In the genomic region with DNA sequence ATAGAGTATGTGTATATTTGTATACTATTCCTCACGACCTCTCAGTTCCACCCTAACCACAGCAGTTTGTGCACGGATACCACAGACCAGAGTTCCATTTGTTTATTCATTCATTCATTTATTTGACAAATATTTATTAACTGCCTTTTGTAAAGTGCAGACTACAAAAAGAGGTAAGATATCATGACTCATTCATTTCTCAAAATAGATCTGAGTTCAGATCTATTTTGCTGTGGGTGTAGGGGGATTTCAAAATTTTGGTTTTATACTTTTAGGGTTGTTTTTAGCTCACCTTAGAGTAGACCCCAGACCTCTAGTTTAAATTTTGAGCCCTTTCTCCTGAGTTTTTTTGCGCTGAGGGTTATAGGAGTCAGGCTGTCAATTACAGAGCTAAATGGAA, we compare ENCODE assay signal across 21 cellular contexts. TPM values are rescaled to one million over a fixed set of nuclear protein-coding genes. Genes with fewer than 3 reads are reported as not detected.
DNase-seq lines count a peak whose midpoint lies in the region; ATAC-seq, FAIRE-seq and TF ChIP-seq lines count a peak whose summit lies in the region.
"Had no signal": no experiment of that assay in that cellular context is flagged by ENCODE, and none has a peak within 500 bp of the region (broad histone marks: within the 10 kb centered on the region; RNA-seq: fewer than 3 reads in every experiment).

No MANE protein-coding gene starts in this region.

- intact Hi-C loops in IMR-90 (cut with micrococcal nuclease) (no loop called here), GM12878 (cut with micrococcal nuclease; ENCODE audit: unreplicated experiment) (no loop called here), gastrocnemius medialis (cut with DNase I; ENCODE audit: low total_unique reads) (no loop called here), sigmoid colon (cut with DNase I) (no loop called here)
- intact Hi-C loops in CD4-positive, alpha-beta T cell (cut with DNase I, micrococcal nuclease) = no loop called here

- H3K4ac ChIP-seq in IMR-90 (ENCODE audit: low read depth, low read length) = no peak overlapping the region

- no peak overlapping the region for H4K8ac ChIP-seq in IMR-90 (ENCODE audit: low read depth in 2 of 2, low read length in 2 of 2)

- H2BK5ac ChIP-seq in IMR-90 (ENCODE audit: low read depth, low read length, poor library complexity, severe bottlenecking) = no peak overlapping the region

- H3K27me3 Mint-ChIP-seq in CD4-positive, alpha-beta T cell = no peaks in the 10 kb centered on the region
- H3K27me3 Mint-ChIP-seq: CD4-positive, CD25-positive, alpha-beta regulatory T cell had no signal

- no peak for TF ChIP-seq CTCF in A549 (IDR thresholded peaks at IDR 0.05)
- TF ChIP-seq CTCF in IMR-90 (conservative IDR thresholded peaks at IDR 0.05; ENCODE audit: low read depth, low read length) = no peak
- no peak for TF ChIP-seq CTCF in GM12878 (IDR thresholded peaks at IDR 0.05 in 2 of 3, conservative IDR thresholded peaks at IDR 0.05 in 1 of 3; ENCODE audit: control insufficient read depth in 2 of 3, extremely low read depth in 1 of 3, insufficient read depth in 1 of 3, low read depth in 3 of 3, low read length in 3 of 3)
- TF ChIP-seq CTCF in gastrocnemius medialis (IDR thresholded peaks at IDR 0.05 in 4 of 5, conservative IDR thresholded peaks at IDR 0.05 in 1 of 5) = no peak
- no peak for TF ChIP-seq CTCF in CD4-positive, alpha-beta T cell (IDR thresholded peaks at IDR 0.05)
- TF ChIP-seq CTCF in sigmoid colon (IDR thresholded peaks at IDR 0.05) = no peak

- H3K27me3 ChIP-seq in IMR-90 (ENCODE audit: control insufficient read depth, insufficient read depth, low read length) = no peaks in the 10 kb centered on the region
- H3K27me3 ChIP-seq in GM12878 (replicated peaks in 1 of 2; ENCODE audit: control insufficient read depth in 2 of 2, insufficient read depth in 2 of 2, low read length in 1 of 2) = no peaks in the 10 kb centered on the region
- no peaks in the 10 kb centered on the region for H3K27me3 ChIP-seq in gastrocnemius medialis
- H3K27me3 ChIP-seq in CD4-positive, alpha-beta T cell (ENCODE audit: control insufficient read depth, insufficient read depth, low read length) = no peaks in the 10 kb centered on the region
- H3K27me3 ChIP-seq in sigmoid colon = no peaks in the 10 kb centered on the region

- POLR2A ChIA-PET in A549 (lab: Yijun Ruan, JAX) (no interaction called here), IMR-90 (lab: Charles Lee; ENCODE audit: unreplicated experiment) (no interaction called here), GM12878 (lab: Charles Lee) (interaction anchor here (0.9 kb wide), 1 partner anchor 244 kb away, joined by 7 read pairs; no protein-coding TSS in a partner anchor)
- POLR2A ChIA-PET in CD4-positive, alpha-beta T cell (lab: Charles Lee) = no interaction called here

- FAIRE-seq in A549 (lab: Jason Lieb, UNC) (peak; percentile 7), GM12878 (lab: Jason Lieb, UNC) (no peak)
- FAIRE-seq: HepG2 had no signal

- dilution Hi-C loops in IMR-90 (cut with HindIII; ENCODE audit: low sequenced_read_pairs, unreplicated experiment) = no loop called here

- no peak for ATAC-seq in A549
- no peak for ATAC-seq in IMR-90 (ENCODE audit: low read depth)
- no peak for ATAC-seq in GM12878
- peak; percentile 38 to 41 for ATAC-seq in gastrocnemius medialis
- no peak for ATAC-seq in CD4-positive, alpha-beta T cell (ENCODE audit: poor library complexity)
- ATAC-seq: GM23338, HepG2, SK-N-SH treated with all-trans-retinoic acid at 6 μM for 48 hours had no signal

- H3K56ac ChIP-seq in IMR-90 (ENCODE audit: extremely low read depth, insufficient read depth, low read length) = no peak overlapping the region

- H2BK15ac ChIP-seq in IMR-90 (ENCODE audit: low read depth, low read length) = no peak overlapping the region

- no peak for TF ChIP-seq EP300 in A549 (IDR thresholded peaks at IDR 0.05)
- TF ChIP-seq EP300 in GM12878 (IDR thresholded peaks at IDR 0.05; ENCODE audit: borderline replicate concordance in 1 of 2, control insufficient read depth in 1 of 2, low read depth in 2 of 2, low read length in 2 of 2) = no peak
- TF ChIP-seq EP300 in sigmoid colon (IDR thresholded peaks at IDR 0.05) = no peak

- RAD21 ChIA-PET in GM12878 (lab: Charles Lee; ENCODE audit: unreplicated experiment) = no interaction called here

- H3K4me2 ChIP-seq in A549 (no peak overlapping the region), IMR-90 (ENCODE audit: low read depth, low read length) (0 out of 2 replicates have a peak overlapping the region, but pooled peaks have one; percentile 13), GM12878 (ENCODE audit: control insufficient read depth, insufficient read depth) (peak overlapping the region; percentile 20; the same call in 1 of the 2 replicates)
- H3K4me2 ChIP-seq: GM23338 had no signal

- H3K36me3 Mint-ChIP-seq in CD4-positive, alpha-beta T cell (ENCODE audit: low read depth) = peaks cover 44% of the 10 kb centered on the region

- H3K79me2 ChIP-seq in GM12878 (ENCODE audit: control insufficient read depth, insufficient read depth, low read length) = peaks cover 60% of the 10 kb centered on the region

- H2AFZ ChIP-seq in IMR-90 (replicated peaks; ENCODE audit: low read length, poor library complexity) (no peak overlapping the region), GM12878 (ENCODE audit: control insufficient read depth, low read depth, low read length) (no peak overlapping the region)
- H2AFZ ChIP-seq: GM23338 had no signal

- BruUV-seq in IMR-90 (replicated peaks; lab: Mats Ljungman, UMichigan) (no TSS peak), GM12878 (replicated peaks; lab: Mats Ljungman, UMichigan) (no TSS peak)

- TF ChIP-seq POLR2A in A549 (IDR thresholded peaks at IDR 0.05; ENCODE audit: low read length) (no peak), IMR-90 (IDR thresholded peaks at IDR 0.05; ENCODE audit: low read depth, low read length) (no peak), GM12878 (IDR thresholded peaks at IDR 0.05; ENCODE audit: low read depth, low read length) (no peak), gastrocnemius medialis (IDR thresholded peaks at IDR 0.05) (no peak), sigmoid colon (IDR thresholded peaks at IDR 0.05) (no peak)

- no peak overlapping the region for H2BK120ac ChIP-seq in IMR-90 (ENCODE audit: low read depth, low read length)

- H3K4me1 Mint-ChIP-seq in CD4-positive, alpha-beta T cell (ENCODE audit: low read depth) = peaks cover 64% of the 10 kb centered on the region

- H3K79me1 ChIP-seq in IMR-90 (ENCODE audit: low read depth in 1 of 2, low read length in 2 of 2) = peaks cover 15 to 80% of the 10 kb centered on the region in 2 experiments

- 58% methylated on average over 3 of the region's 3 CpGs for WGBS in A549 (ENCODE audit: missing lambda C conversion rate)
- WGBS in IMR-90 (ENCODE audit: extremely low coverage in 2 of 2, insufficient read length in 1 of 2), 2 experiments = no CpG with 5 or more reads among the region's 3 CpGs
- WGBS in GM12878 (ENCODE audit: insufficient coverage, insufficient replicate concordance, low lambda C conversion rate, missing lambda C conversion rate) = 72% methylated on average over 3 of the region's 3 CpGs
- 81 to 86% methylated on average over 3 of the region's 3 CpGs for WGBS in sigmoid colon, 2 donors

- CTCF ChIA-PET in A549 (lab: Yijun Ruan, JAX) (interaction anchor here (1.0 kb wide), 1 partner anchor 95 kb away, joined by 4 read pairs; no protein-coding TSS in a partner anchor), IMR-90 (lab: Yijun Ruan, JAX) (interaction anchor here (0.7 kb wide), 1 partner anchor 17 kb away, joined by 3 read pairs; no protein-coding TSS in a partner anchor), GM12878 (lab: Yijun Ruan, JAX) (interaction anchor here (0.6 kb wide), 1 partner anchor 53 kb away, joined by 3 read pairs; no protein-coding TSS in a partner anchor)
- CTCF ChIA-PET in CD4-positive, alpha-beta T cell (lab: Charles Lee) = interaction anchor here (1.1 to 1.5 kb wide), 2 partner anchors 15 to 37 kb away, joined by 3 to 4 read pairs; no protein-coding TSS in a partner anchor

- H3K9me1 ChIP-seq in IMR-90 (ENCODE audit: insufficient read depth, low read length) = peaks cover 29% of the 10 kb centered on the region

- no peak overlapping the region for H3K4me3 Mint-ChIP-seq in CD4-positive, alpha-beta T cell
- H3K4me3 Mint-ChIP-seq: GM23338 had no signal

- H3K9ac ChIP-seq in IMR-90 (ENCODE audit: low read depth, low read length) (no peak overlapping the region), GM12878 (ENCODE audit: control insufficient read depth, insufficient read depth, low read length) (no peak overlapping the region)

- H4K5ac ChIP-seq in IMR-90 (ENCODE audit: low read depth, low read length) = no peak overlapping the region

- H2AK9ac ChIP-seq in IMR-90 (replicated peaks; ENCODE audit: low read depth, low read length, poor library complexity) = no peak overlapping the region

- H3K4me1 ChIP-seq in A549 = peaks cover 54% of the 10 kb centered on the region
- peaks cover 17% of the 10 kb centered on the region for H3K4me1 ChIP-seq in IMR-90 (ENCODE audit: control insufficient read depth, insufficient read depth, low read length)
- H3K4me1 ChIP-seq in GM12878 (ENCODE audit: control insufficient read depth, insufficient read depth, low read length) = no peaks in the 10 kb centered on the region; the same call in 1 of the 2 replicates
- peaks cover 63 to 72% of the 10 kb centered on the region in 2 donors for H3K4me1 ChIP-seq in gastrocnemius medialis
- H3K4me1 ChIP-seq in sigmoid colon = peaks cover 0 to 61% (median 43%) of the 10 kb centered on the region in 4 donors

- no peak overlapping the region for H4K91ac ChIP-seq in IMR-90 (ENCODE audit: insufficient read depth, low read depth, low read length)

- in situ Hi-C loops in IMR-90 (cut with MboI; ENCODE audit: low sequenced_read_pairs) (no loop called here), GM12878 (cut with MboI) (no loop called here), gastrocnemius medialis (cut with MboI; ENCODE audit: low sequenced_read_pairs in 4 of 4) (no loop called here)

- H3K4me3 ChIP-seq in A549 (no peak overlapping the region), IMR-90 (ENCODE audit: insufficient read depth, low read depth, low read length) (no peak overlapping the region), GM12878 (no peak overlapping the region), gastrocnemius medialis (no peak overlapping the region), sigmoid colon (no peak overlapping the region)
- H3K4me3 ChIP-seq: GM23338, HAP-1 had no signal

- H3K27ac Mint-ChIP-seq in CD4-positive, alpha-beta T cell = no peak overlapping the region
- H3K27ac Mint-ChIP-seq: GM23338 had no signal

- no peak overlapping the region for H2BK20ac ChIP-seq in IMR-90 (ENCODE audit: low read depth, low read length)

- H3K23ac ChIP-seq in IMR-90 (ENCODE audit: low read depth, low read length) = no peak overlapping the region

- DNase-seq in A549 (ENCODE audit: low read depth in 1 of 2, low spot score in 1 of 2) = no peak
- DNase-seq in IMR-90 = peak; percentile 19
- no peak for DNase-seq in GM12878 (ENCODE audit: low read depth, low spot score)
- no peak for DNase-seq in gastrocnemius medialis
- no peak for DNase-seq in CD4-positive, alpha-beta T cell
- DNase-seq in amygdala (lab: John Stamatoyannopoulos, UW) = no peak
- no peak for DNase-seq in sigmoid colon
- DNase-seq: CD4-positive, CD25-positive, alpha-beta regulatory T cell; COR-L47; DMS79; KBM-7; NCI-H1092 treated with DMSO at 0.1 percent for 48 hours; NCI-H1436 treated with DMSO at 0.1 percent for 48 hours; NCI-H1930; NCI-H2227 treated with DMSO at 0.1 percent for 48 hours; NCI-H510A had no signal

- SMC1A ChIA-PET in GM12878 (lab: Charles Lee; ENCODE audit: uncharacterized antibody, unreplicated experiment) = interaction anchor here (0.8 to 2.7 kb wide), 9 partner anchors 8 to 281 kb away, joined by 3 to 11 read pairs (median 3); no protein-coding TSS in a partner anchor

- H4K20me1 ChIP-seq in IMR-90 (ENCODE audit: insufficient read depth, low read length) = peaks cover 72% of the 10 kb centered on the region
- no peaks in the 10 kb centered on the region for H4K20me1 ChIP-seq in GM12878 (ENCODE audit: control insufficient read depth, insufficient read depth)

- H3K36me3 ChIP-seq in IMR-90 (ENCODE audit: control insufficient read depth, insufficient read depth, low read length) (peaks cover 14% of the 10 kb centered on the region), GM12878 (ENCODE audit: control insufficient read depth in 2 of 2, insufficient read depth in 2 of 2, low read length in 1 of 2) (peaks cover 1 to 6% of the 10 kb centered on the region in 2 experiments; a peak in 3 of 4 replicates), gastrocnemius medialis (peaks cover 0 to 29% of the 10 kb centered on the region in 2 donors), sigmoid colon (peaks cover 0 to 28% (median 3%) of the 10 kb centered on the region in 4 donors)

- no peaks in the 10 kb centered on the region for H3K9me3 ChIP-seq in A549
- no peaks in the 10 kb centered on the region for H3K9me3 ChIP-seq in IMR-90 (ENCODE audit: control insufficient read depth, insufficient read depth, low read length)
- H3K9me3 ChIP-seq in GM12878 (replicated peaks; ENCODE audit: control insufficient read depth, insufficient read depth, low read length) = no peaks in the 10 kb centered on the region
- no peaks in the 10 kb centered on the region for H3K9me3 ChIP-seq in gastrocnemius medialis
- no peaks in the 10 kb centered on the region for H3K9me3 ChIP-seq in CD4-positive, alpha-beta T cell (ENCODE audit: control insufficient read depth, low read length)
- no peaks in the 10 kb centered on the region for H3K9me3 ChIP-seq in sigmoid colon
- H3K9me3 ChIP-seq: HAP-1 had no signal

- no peak for TF ChIP-seq RAD21 in A549 (conservative IDR thresholded peaks at IDR 0.05 in 1 of 2, IDR thresholded peaks at IDR 0.05 in 1 of 2)
- TF ChIP-seq RAD21 in IMR-90 (IDR thresholded peaks at IDR 0.05; ENCODE audit: low read length) = no peak
- TF ChIP-seq RAD21 in GM12878 (IDR thresholded peaks at IDR 0.05; ENCODE audit: insufficient read depth, low read depth, low read length) = no peak

- no peak overlapping the region for H3K27ac ChIP-seq in A549
- no peak overlapping the region for H3K27ac ChIP-seq in IMR-90 (ENCODE audit: insufficient read depth, low read length)
- no peak overlapping the region for H3K27ac ChIP-seq in GM12878 (ENCODE audit: control insufficient read depth, insufficient read depth)
- H3K27ac ChIP-seq in gastrocnemius medialis = peak overlapping the region; percentile 45 to 99 (median 80)
- H3K27ac ChIP-seq in CD4-positive, alpha-beta T cell (ENCODE audit: low read depth, low read length) = no peak overlapping the region
- no peak overlapping the region for H3K27ac ChIP-seq in sigmoid colon
- H3K27ac ChIP-seq: HL-60 had no signal

- H3K9me3 Mint-ChIP-seq in CD4-positive, alpha-beta T cell = no peaks in the 10 kb centered on the region
- H3K9me3 Mint-ChIP-seq: CD4-positive, CD25-positive, alpha-beta regulatory T cell; GM23338 had no signal

- H3K18ac ChIP-seq in IMR-90 (ENCODE audit: low read depth, low read length) = peak overlapping the region; percentile 35; the same call in 1 of the 2 replicates

- no peak overlapping the region for H3K14ac ChIP-seq in IMR-90 (replicated peaks; ENCODE audit: low read depth, low read length)

- no peak overlapping the region for H2AK5ac ChIP-seq in IMR-90 (ENCODE audit: low read depth, low read length)

RNA-seq across cellular contexts. Expression of a gene that starts 7.4 kb away (rescaled TPM):
- polyA plus RNA-seq in A549 (2011; rRNA removed) = 40.4 and 55.0 TPM in 2 replicates
- 5.3 and 6.0 TPM in 2 replicates for polyA plus RNA-seq in A549 (2012; cell fraction: cytosol; rRNA removed)
- 5.1 and 6.2 TPM in 2 replicates for polyA plus RNA-seq in A549 (2012; cell fraction: nucleus; rRNA removed)
- polyA plus RNA-seq in A549 (2017; fragmentation: RNase III; extraction: RNeasy Plus Mini Kit Qiagen cat#74134 plus additional on column Dnase treatment) = 23.3 to 26.9 TPM (median 24.2 TPM) in 3 replicates
- polyA minus RNA-seq in A549 (2011; rRNA and poly(A)+ RNA removed) = 32.8 and 41.9 TPM in 2 replicates
- 51.1 and 70.0 TPM in 2 replicates for total RNA-seq in IMR-90 (2012; rRNA removed)
- 14.4 and 16.9 TPM in 2 replicates for polyA plus RNA-seq in IMR-90 (2012; rRNA removed)
- polyA plus RNA-seq in IMR-90 (2012; cell fraction: cytosol; rRNA removed) = 3.6 and 3.9 TPM in 2 replicates
- 3.3 and 7.7 TPM in 2 replicates for polyA plus RNA-seq in IMR-90 (2012; cell fraction: nucleus; rRNA removed; ENCODE audit: low replicate concordance)
- total RNA-seq in GM12878 (2013; cell fraction: nucleolus; rRNA removed) = 232 and 241 TPM in 2 replicates
- 23.5 and 26.1 TPM in 2 replicates for total RNA-seq in GM12878 (2014; rRNA removed)
- 41.6 and 43.9 TPM in 2 replicates for total RNA-seq in GM12878 (2014; rRNA removed; fragmentation: Illumina TruSeq; extraction: Trizol)
- 26.9 and 28.4 TPM in 2 replicates for total RNA-seq in GM12878 (2021)
- polyA plus RNA-seq in GM12878 (2011; ENCODE audit: low read depth) = 10.9 TPM
- 17.9 and 31.3 TPM in 2 replicates for polyA plus RNA-seq in GM12878 (2011; rRNA removed)
- polyA plus RNA-seq in GM12878 (2011; cell fraction: cytosol; rRNA removed) = 4.8 and 5.1 TPM in 2 replicates
- polyA plus RNA-seq in GM12878 (2011; cell fraction: nucleus; rRNA removed) = 20.9 and 23.4 TPM in 2 replicates
- polyA plus RNA-seq in GM12878 (2012) = 19.9 and 26.1 TPM in 2 replicates
- polyA plus RNA-seq in GM12878 (2014; fragmentation: Illumina TruSeq; extraction: Trizol) = 23.0 and 31.1 TPM in 2 replicates
- 10 to 100 TPM in 1 of 2 experiments, 1 to 10 TPM in 1; 8.6 to 12.9 TPM for polyA plus RNA-seq in GM12878 (2014; fragmentation: Nextera tagmentation; extraction: Ambion mirVana)
- polyA plus RNA-seq in GM12878 (2014; rRNA removed) = 9.9 and 12.5 TPM in 2 replicates
- polyA plus RNA-seq in GM12878 (2016; fragmentation: Nextera tagmentation; extraction: Ambion mirVana) = 10 to 100 TPM; 32.0 to 35.3 TPM
- 20.0 and 24.3 TPM in 2 replicates for polyA minus RNA-seq in GM12878 (2011; rRNA and poly(A)+ RNA removed)
- 11.2 and 11.9 TPM in 2 replicates for polyA minus RNA-seq in GM12878 (2011; cell fraction: cytosol; rRNA and poly(A)+ RNA removed)
- 34.9 and 42.2 TPM in 2 replicates for polyA minus RNA-seq in GM12878 (2011; cell fraction: nucleus; rRNA and poly(A)+ RNA removed)
- 100 to 1,000 TPM; 233 to 357 (median 269) TPM for total RNA-seq in gastrocnemius medialis
- 10 to 100 TPM; 50.2 TPM for total RNA-seq in CD4-positive, alpha-beta T cell
- total RNA-seq in sigmoid colon = 10 to 100 TPM; 73.7 to 84.5 (median 80.0) TPM
- 10 to 100 TPM; 31.8 to 55.5 (median 41.4) TPM for polyA plus RNA-seq in sigmoid colon

Comparison
In these comparisons a context has a peak if more than half of its experiments do, and no peak if none do; other contexts are left out.
1. ATAC-seq: peak in gastrocnemius medialis (2 of 2); none in A549 (0 of 2), IMR-90 (single experiment), GM12878 (single experiment) and CD4-positive, alpha-beta T cell (single experiment).
2. H3K27ac ChIP-seq: peak in gastrocnemius medialis (4 of 4); none in A549 (0 of 2), IMR-90 (single experiment), GM12878 (single experiment), CD4-positive, alpha-beta T cell (single experiment) and sigmoid colon (0 of 4).